26 cellular contexts compared by ENCODE assay signal in genomic region chr7:159114096-159114495, GRCh38. TPM values are rescaled to one million over a fixed set of nuclear protein-coding genes. Genes with fewer than 3 reads are reported as not detected.
DNase-seq lines count a peak whose midpoint lies in the region; ATAC-seq and TF ChIP-seq lines count a peak whose summit lies in the region.
"Had no signal": no experiment of that assay in that cellular context is flagged by ENCODE, and none has a peak within 500 bp of the region (broad histone marks: within the 10 kb centered on the region; RNA-seq: fewer than 3 reads in every experiment).

No MANE protein-coding gene starts in this region.

- H3K9me3 ChIP-seq in neuronal stem cell (replicated peaks in 1 of 2; ENCODE audit: control insufficient read depth in 2 of 2, insufficient read depth in 1 of 2, low read depth in 1 of 2, low read length in 2 of 2) (no peaks in the 10 kb centered on the region), thyroid gland (no peaks in the 10 kb centered on the region)

- no peaks in the 10 kb centered on the region for H3K27me3 ChIP-seq in H7 (ENCODE audit: control insufficient read depth, insufficient read depth, low read length)
- peaks cover 0 to 65% (median 0%) of the 10 kb centered on the region in 3 experiments for H3K27me3 ChIP-seq in neuronal stem cell (ENCODE audit: control insufficient read depth in 3 of 3, insufficient read depth in 3 of 3, low read depth in 1 of 3, low read length in 3 of 3)
- peaks cover 3% of the 10 kb centered on the region for H3K27me3 ChIP-seq in thyroid gland

- H3K9me3 Mint-ChIP-seq in activated naive CD8-positive, alpha-beta T cell treated with anti-CD3 and anti-CD28 coated beads, Interleukin-2, amount 10 ng/mL, durations not matched to agents 7 days and 5 days = no peaks in the 10 kb centered on the region
- H3K9me3 Mint-ChIP-seq in activated naive CD8-positive, alpha-beta T cell treated with anti-CD3 and anti-CD28 coated beads, Interleukin-2, amount 50 U/mL, for 24 hours = no peaks in the 10 kb centered on the region
- H3K9me3 Mint-ChIP-seq: IgD-negative memory B cell had no signal

- no peak for TF ChIP-seq CTCF in coronary artery (IDR thresholded peaks at IDR 0.05)
- no peak for TF ChIP-seq CTCF in thyroid gland (IDR thresholded peaks at IDR 0.05)

- no CpG with 5 or more reads among the region's 7 CpGs for WGBS in neuronal stem cell (ENCODE audit: extremely low coverage in 2 of 2, insufficient read length in 2 of 2, insufficient replicate concordance in 1 of 2), 2 donors
- WGBS in thyroid gland, 2 donors = 75 to 83% methylated on average over 7 of the region's 7 CpGs

- H3K36me3 Mint-ChIP-seq in activated naive CD8-positive, alpha-beta T cell treated with anti-CD3 and anti-CD28 coated beads, Interleukin-2, amount 10 ng/mL, durations not matched to agents 7 days and 5 days = no peaks in the 10 kb centered on the region
- no peaks in the 10 kb centered on the region for H3K36me3 Mint-ChIP-seq in activated naive CD8-positive, alpha-beta T cell treated with anti-CD3 and anti-CD28 coated beads, Interleukin-2, amount 50 U/mL, for 24 hours (ENCODE audit: low read depth)
- H3K36me3 Mint-ChIP-seq: IgD-negative memory B cell had no signal

- H2BK5ac ChIP-seq in neuronal stem cell (ENCODE audit: low read length) = no peak overlapping the region

- no peak overlapping the region for H2BK12ac ChIP-seq in neuronal stem cell (ENCODE audit: low read length)

- H3K4me3 ChIP-seq in H7 (ENCODE audit: insufficient read depth, low read depth, low read length) (no peak overlapping the region), coronary artery (no peak overlapping the region), neuronal stem cell (ENCODE audit: low read length in 2 of 2) (no peak overlapping the region), thyroid gland (replicated peaks in 1 of 3) (no peak overlapping the region)
- H3K4me3 ChIP-seq: GM23248, PC-9 had no signal

- H3K79me1 ChIP-seq in neuronal stem cell (ENCODE audit: low read depth, low read length) = no peaks in the 10 kb centered on the region

- H3K4me2 ChIP-seq in neuronal stem cell (ENCODE audit: insufficient read depth, low read length, poor library complexity, severe bottlenecking) = no peak overlapping the region
- H3K4me2 ChIP-seq: KMS-11, PC-9 had no signal

- peaks cover 1% of the 10 kb centered on the region for H3K4me1 Mint-ChIP-seq in activated naive CD8-positive, alpha-beta T cell treated with anti-CD3 and anti-CD28 coated beads, Interleukin-2, amount 10 ng/mL, durations not matched to agents 7 days and 5 days
- H3K4me1 Mint-ChIP-seq in activated naive CD8-positive, alpha-beta T cell treated with anti-CD3 and anti-CD28 coated beads, Interleukin-2, amount 50 U/mL, for 24 hours = no peaks in the 10 kb centered on the region

- no peak overlapping the region for H3K23ac ChIP-seq in neuronal stem cell (ENCODE audit: low read depth, low read length, poor library complexity)

- H3K27ac Mint-ChIP-seq in activated naive CD8-positive, alpha-beta T cell treated with anti-CD3 and anti-CD28 coated beads, Interleukin-2, amount 10 ng/mL, durations not matched to agents 7 days and 5 days = no peak overlapping the region
- H3K27ac Mint-ChIP-seq in activated naive CD8-positive, alpha-beta T cell treated with anti-CD3 and anti-CD28 coated beads, Interleukin-2, amount 50 U/mL, for 24 hours = no peak overlapping the region

- peak; percentile 10 for DNase-seq in activated naive CD8-positive, alpha-beta T cell treated with anti-CD3 and anti-CD28 coated beads, Interleukin-2, amount 10 ng/mL, durations not matched to agents 7 days and 5 days
- DNase-seq in activated naive CD8-positive, alpha-beta T cell treated with anti-CD3 and anti-CD28 coated beads, Interleukin-2, amount 50 U/mL, for 24 hours = no peak
- peak; percentile 66 for DNase-seq in H7
- peak; percentile 47 for DNase-seq in coronary artery (ENCODE audit: low spot score)
- DNase-seq in neuronal stem cell (ENCODE audit: low spot score) = no peak
- no peak for DNase-seq in thyroid gland
- DNase-seq: Calu3, DMS153, GM23248, MM.1S, NCI-H1048, NCI-H1417, NCI-H1694, NCI-H2029 treated with DMSO at 0.1 percent for 48 hours, NCI-H446 treated with DMSO at 0.1 percent for 48 hours, NCI-H526 treated with DMSO at 0.1 percent for 48 hours, PC-9, RPMI8226, SHP77 treated with DMSO at 0.1 percent for 48 hours had no signal

- H3K4me1 ChIP-seq in neuronal stem cell (ENCODE audit: control insufficient read depth in 2 of 2, insufficient read depth in 1 of 2, low read depth in 1 of 2, low read length in 2 of 2) (peaks cover 0 to 18% of the 10 kb centered on the region in 2 donors), thyroid gland (no peaks in the 10 kb centered on the region)

- H3K9ac ChIP-seq in neuronal stem cell (ENCODE audit: low read depth, low read length, poor library complexity) = no peak overlapping the region
- H3K9ac ChIP-seq: GM23248, KMS-11 had no signal

- ATAC-seq in activated naive CD8-positive, alpha-beta T cell treated with anti-CD3 and anti-CD28 coated beads, Interleukin-2, amount 10 ng/mL, durations not matched to agents 7 days and 5 days (ENCODE audit: low read depth) = no peak
- no peak for ATAC-seq in activated naive CD8-positive, alpha-beta T cell treated with anti-CD3 and anti-CD28 coated beads, Interleukin-2, amount 50 U/mL, for 24 hours
- ATAC-seq in GM19397 (IDR thresholded peaks at IDR 0.05; ENCODE audit: unreplicated experiment) = no peak
- ATAC-seq: HCT116 had no signal

- POLR2A ChIA-PET in activated naive CD8-positive, alpha-beta T cell treated with anti-CD3 and anti-CD28 coated beads, Interleukin-2, amount 10 ng/mL, durations not matched to agents 7 days and 5 days (lab: Charles Lee) = no interaction called here

- H4K91ac ChIP-seq in neuronal stem cell (ENCODE audit: low read depth, low read length, poor library complexity) = no peak overlapping the region

- no peak overlapping the region for H4K8ac ChIP-seq in neuronal stem cell (ENCODE audit: low read depth, low read length)

- H3K36me3 ChIP-seq in H7 (replicated peaks; ENCODE audit: control insufficient read depth, insufficient read depth, low read length) (no peaks in the 10 kb centered on the region), neuronal stem cell (replicated peaks in 1 of 2; ENCODE audit: control insufficient read depth in 2 of 2, insufficient read depth in 2 of 2, low read length in 2 of 2) (no peaks in the 10 kb centered on the region), thyroid gland (no peaks in the 10 kb centered on the region)

- H2BK120ac ChIP-seq in neuronal stem cell (ENCODE audit: low read depth, low read length) = no peak overlapping the region

- H3K4ac ChIP-seq in neuronal stem cell (ENCODE audit: low read length) = no peak overlapping the region

- peak overlapping the region; percentile 77 for H3K18ac ChIP-seq in neuronal stem cell (ENCODE audit: low read length)

- H3K27me3 Mint-ChIP-seq in activated naive CD8-positive, alpha-beta T cell treated with anti-CD3 and anti-CD28 coated beads, Interleukin-2, amount 10 ng/mL, durations not matched to agents 7 days and 5 days = peaks cover 12% of the 10 kb centered on the region
- H3K27me3 Mint-ChIP-seq in activated naive CD8-positive, alpha-beta T cell treated with anti-CD3 and anti-CD28 coated beads, Interleukin-2, amount 50 U/mL, for 24 hours = peaks cover 9% of the 10 kb centered on the region

- no peak overlapping the region for H2BK15ac ChIP-seq in neuronal stem cell (ENCODE audit: low read length)

- no peak overlapping the region for H2AFZ ChIP-seq in neuronal stem cell (ENCODE audit: low read length)
- H2AFZ ChIP-seq: GM23248, PC-9 had no signal

- no peak overlapping the region for H3K14ac ChIP-seq in neuronal stem cell (ENCODE audit: low read length)

- H3K27ac ChIP-seq in coronary artery (no peak overlapping the region), neuronal stem cell (replicated peaks; ENCODE audit: low read length) (no peak overlapping the region), thyroid gland (no peak overlapping the region)
- H3K27ac ChIP-seq: GM23248, HL-60, KMS-11, PC-9 had no signal

- intact Hi-C loops in thyroid gland (cut with DNase I) = no loop called here

- TF ChIP-seq POLR2A in thyroid gland (IDR thresholded peaks at IDR 0.05) = no peak

- no peak overlapping the region for H3K4me3 Mint-ChIP-seq in activated naive CD8-positive, alpha-beta T cell treated with anti-CD3 and anti-CD28 coated beads, Interleukin-2, amount 10 ng/mL, durations not matched to agents 7 days and 5 days
- no peak overlapping the region for H3K4me3 Mint-ChIP-seq in activated naive CD8-positive, alpha-beta T cell treated with anti-CD3 and anti-CD28 coated beads, Interleukin-2, amount 50 U/mL, for 24 hours
- H3K4me3 Mint-ChIP-seq: IgD-negative memory B cell had no signal

- H2AK5ac ChIP-seq in neuronal stem cell (ENCODE audit: low read depth, low read length) = no peak overlapping the region

RNA-seq across cellular contexts. Expression of gene VIPR2, which starts 30.6 kb away (rescaled TPM):
- total RNA-seq in activated naive CD8-positive, alpha-beta T cell treated with anti-CD3 and anti-CD28 coated beads, Interleukin-2, amount 10 ng/mL, durations not matched to agents 7 days and 5 days = under 1 TPM; 0.80 to 0.99 TPM
- 2.5 and 3.5 TPM in 2 replicates for total RNA-seq in H7 (2014; rRNA removed; shearing (Covaris generic))
- polyA plus RNA-seq in neuronal stem cell (2013, experiment 1 of 2) = 2.8 TPM
- polyA plus RNA-seq in neuronal stem cell (2013, experiment 2 of 2) = 2.6 TPM
- under 1 TPM in 2 of 4 donors, not detected in 2; 0.33 to 0.56 TPM for total RNA-seq in thyroid gland
- total RNA-seq: A172, Calu3, GM23248, PC-9 had no signal
- polyA plus RNA-seq: BJ, GM23248, IgD-negative memory B cell had no signal

Comparison
In these comparisons a context has a peak if more than half of its experiments do, and no peak if none do; other contexts are left out.
1. DNase-seq: peak in activated naive CD8-positive, alpha-beta T cell treated with anti-CD3 and anti-CD28 coated beads, Interleukin-2, amount 10 ng/mL, durations not matched to agents 7 days and 5 days (single experiment), H7 (single experiment) and coronary artery (single experiment); none in activated naive CD8-positive, alpha-beta T cell treated with anti-CD3 and anti-CD28 coated beads, Interleukin-2, amount 50 U/mL, for 24 hours (single experiment), neuronal stem cell (single experiment) and thyroid gland (0 of 2).